Comparison of ENCODE assay signal across 1 cellular context in genomic region chr2:27890146-27891062, GRCh38.
A peak's percentile ranks its signal among the peaks of the same experiment; 100 is the strongest.
TF ChIP-seq lines count a peak whose summit lies in the region.

BABAM2 (plus strand) TSS chr2:27890729; CDS start chr2:27894557, 3,828 bp downstream.
RBKS (minus strand) TSS chr2:27890387; CDS start chr2:27890345, 42 bp downstream.

TF ChIP-seq in SK-N-SH treated with all-trans-retinoic acid at 6 μM for 48 hours, 23 proteins besides CTCF, POLR2A, EP300 and RAD21 (continued from another document):
- TF ChIP-seq TSHZ2 (CRISPR knock-in tag; IDR thresholded peaks at IDR 0.05), result peak; percentile 59; the same call in 1 of the 2 replicates
- no peak for TF ChIP-seq ARNTL (CRISPR knock-in tag; IDR thresholded peaks at IDR 0.05; ENCODE audit: borderline replicate concordance, low read depth)
- TF ChIP-seq ISL1 (CRISPR knock-in tag; IDR thresholded peaks at IDR 0.05), result no peak
- TF ChIP-seq ZNF565 (CRISPR knock-in tag; conservative IDR thresholded peaks at IDR 0.05; ENCODE audit: low read depth), result no peak; the same call in 1 of the 2 replicates
- TF ChIP-seq OSR1 (CRISPR knock-in tag; IDR thresholded peaks at IDR 0.05), result no peak
- TF ChIP-seq ZNF70 (CRISPR knock-in tag; IDR thresholded peaks at IDR 0.05), result no peak
